17 cellular contexts compared by ENCODE assay signal in genomic region chr10:72830625-72831024, GRCh38.
DNase-seq lines count a peak whose midpoint lies in the region; ATAC-seq, FAIRE-seq and TF ChIP-seq lines count a peak whose summit lies in the region.
"Had no signal": no experiment of that assay in that cellular context is flagged by ENCODE, and none has a peak within 500 bp of the region (broad histone marks: within the 10 kb centered on the region; RNA-seq: fewer than 3 reads in every experiment).

No MANE protein-coding gene starts in this region.

- H3K27ac ChIP-seq in A549, result no peak overlapping the region
- H3K27ac ChIP-seq in BLaER1 treated with 17β-estradiol and CSF1 and Interleukin-3, amounts not matched to agents 10 nM and 100 nM, result no peak overlapping the region
- H3K27ac ChIP-seq in suprapubic skin, result no peak overlapping the region
- H3K27ac ChIP-seq in osteoblast (ENCODE audit: low read depth, low read length), result no peak overlapping the region
- H3K27ac ChIP-seq in aorta (ENCODE audit: low read depth in 1 of 2, low read length in 2 of 2), result no peak overlapping the region
- H3K27ac ChIP-seq: GM23248, HL-60 had no signal

- H3K79me2 ChIP-seq in osteoblast (ENCODE audit: insufficient read depth, low read length), result peaks cover 16% of the 10 kb centered on the region

- TF ChIP-seq CTCF in A549 (IDR thresholded peaks at IDR 0.05) (no peak), nephron (IDR thresholded peaks at IDR 0.05; ENCODE audit: unreplicated experiment in 3 of 3) (no peak), suprapubic skin (IDR thresholded peaks at IDR 0.05) (no peak), osteoblast (IDR thresholded peaks at IDR 0.05; ENCODE audit: extremely low read depth, low read depth, low read length) (no peak)

- H3K27me3 ChIP-seq in BLaER1 treated with 17β-estradiol and CSF1 and Interleukin-3, amounts not matched to agents 10 nM and 100 nM, result no peaks in the 10 kb centered on the region
- no peaks in the 10 kb centered on the region for H3K27me3 ChIP-seq in H7 (ENCODE audit: control insufficient read depth, insufficient read depth, low read length)
- H3K27me3 ChIP-seq in suprapubic skin, result no peaks in the 10 kb centered on the region
- no peaks in the 10 kb centered on the region for H3K27me3 ChIP-seq in osteoblast (ENCODE audit: insufficient read depth, low read length)
- no peaks in the 10 kb centered on the region for H3K27me3 ChIP-seq in aorta (ENCODE audit: control insufficient read depth in 1 of 2, insufficient read depth in 2 of 2, low read length in 1 of 2)
- H3K27me3 ChIP-seq: BE2C had no signal

- TF ChIP-seq POLR2A in A549 (IDR thresholded peaks at IDR 0.05; ENCODE audit: low read length), result no peak
- no peak for TF ChIP-seq POLR2A in suprapubic skin (IDR thresholded peaks at IDR 0.05)

- FAIRE-seq in A549 (lab: Jason Lieb, UNC), result no peak
- FAIRE-seq: GM18507, K562 had no signal

- no peak overlapping the region for H3K9ac ChIP-seq in BLaER1 treated with 17β-estradiol and CSF1 and Interleukin-3, amounts not matched to agents 10 nM and 100 nM
- H3K9ac ChIP-seq: GM23248 had no signal

- TF ChIP-seq EP300 in A549 (IDR thresholded peaks at IDR 0.05) (no peak), suprapubic skin (IDR thresholded peaks at IDR 0.05) (no peak)

- H3K4me1 Mint-ChIP-seq in nephron, result peaks cover 51% of the 10 kb centered on the region
- H3K4me1 Mint-ChIP-seq: CD8-positive, alpha-beta memory T cell had no signal

- H3K9me3 ChIP-seq in A549, result no peaks in the 10 kb centered on the region
- no peaks in the 10 kb centered on the region for H3K9me3 ChIP-seq in BLaER1 treated with 17β-estradiol and CSF1 and Interleukin-3, amounts not matched to agents 10 nM and 100 nM (replicated peaks in 1 of 11)
- no peaks in the 10 kb centered on the region for H3K9me3 ChIP-seq in suprapubic skin
- no peaks in the 10 kb centered on the region for H3K9me3 ChIP-seq in osteoblast (ENCODE audit: low read depth, low read length)
- no peaks in the 10 kb centered on the region for H3K9me3 ChIP-seq in aorta (ENCODE audit: control insufficient read depth, low read length)
- H3K9me3 ChIP-seq: BE2C, Caco-2, HAP-1 had no signal

- 51% methylated on average over 2 of the region's 2 CpGs for WGBS in A549 (ENCODE audit: missing lambda C conversion rate)
- 63% methylated on average over 2 of the region's 2 CpGs for WGBS in suprapubic skin
- 86 to 96% methylated on average over 2 of the region's 2 CpGs for WGBS in aorta, 2 donors

- H4K20me1 ChIP-seq in BLaER1 treated with 17β-estradiol and CSF1 and Interleukin-3, amounts not matched to agents 10 nM and 100 nM, result peaks cover 0 to 11% (median 0%) of the 10 kb centered on the region in 11 experiments; a peak in 1 of 22 replicates
- no peaks in the 10 kb centered on the region for H4K20me1 ChIP-seq in osteoblast (ENCODE audit: insufficient read depth, low read length)

- H3K27ac Mint-ChIP-seq in nephron, result peak overlapping the region in 2 of 3 experiments; percentile 15 to 60

- H3K36me3 Mint-ChIP-seq in nephron (ENCODE audit: low read depth), result no peaks in the 10 kb centered on the region

- no peak overlapping the region for H3K4me3 Mint-ChIP-seq in nephron
- H3K4me3 Mint-ChIP-seq: CD8-positive, alpha-beta memory T cell had no signal

- no peak overlapping the region for H2AFZ ChIP-seq in osteoblast (ENCODE audit: low read length)
- H2AFZ ChIP-seq: GM23248 had no signal

- CTCF ChIA-PET in A549 (lab: Yijun Ruan, JAX), result interaction anchor here (0.7 to 5.9 kb wide), 6 partner anchors 110 to 469 kb away, joined by 3 to 85 read pairs (median 4); no protein-coding TSS in a partner anchor

- peaks cover 0 to 14% (median 10%) of the 10 kb centered on the region in 11 experiments; a peak in 12 of 22 replicates for H3K36me3 ChIP-seq in BLaER1 treated with 17β-estradiol and CSF1 and Interleukin-3, amounts not matched to agents 10 nM and 100 nM
- H3K36me3 ChIP-seq in H7 (replicated peaks; ENCODE audit: control insufficient read depth, insufficient read depth, low read length), result no peaks in the 10 kb centered on the region
- H3K36me3 ChIP-seq in suprapubic skin, result peaks cover 5% of the 10 kb centered on the region
- H3K36me3 ChIP-seq in osteoblast (ENCODE audit: insufficient read depth, low read length), result no peaks in the 10 kb centered on the region
- H3K36me3 ChIP-seq in aorta (ENCODE audit: control insufficient read depth in 1 of 2, insufficient read depth in 2 of 2, low read length in 1 of 2), result peaks cover 0 to under 1% of the 10 kb centered on the region in 2 donors
- H3K36me3 ChIP-seq: BE2C, HAP-1 had no signal

- intact Hi-C loops in aorta (cut with DNase I), result loop anchor here (5.0 to 10.0 kb wide), 4 partner anchors 128 to 466 kb away; partner anchors contain the start of gene MCU (in 1 of the 2)

- H3K4me2 ChIP-seq in A549 (peak overlapping the region; percentile 2; the same call in 1 of the 3 replicates), osteoblast (ENCODE audit: insufficient read depth, low read length) (no peak overlapping the region)
- peak overlapping the region in 8 of 11 experiments; percentile 2 to 46 (median 26); a peak in 10 of 22 replicates for H3K4me2 ChIP-seq in BLaER1 treated with 17β-estradiol and CSF1 and Interleukin-3, amounts not matched to agents 10 nM and 100 nM

- H3K27me3 Mint-ChIP-seq in nephron (ENCODE audit: low read depth), result no peaks in the 10 kb centered on the region
- H3K27me3 Mint-ChIP-seq: CD8-positive, alpha-beta memory T cell had no signal

- H3K4me1 ChIP-seq in A549 (peaks cover 61% of the 10 kb centered on the region), suprapubic skin (peaks cover 8% of the 10 kb centered on the region), osteoblast (ENCODE audit: insufficient read depth, low read length) (peaks cover 17% of the 10 kb centered on the region), aorta (ENCODE audit: control insufficient read depth in 1 of 2, insufficient read depth in 2 of 2, low read length in 2 of 2) (no peaks in the 10 kb centered on the region)
- H3K4me1 ChIP-seq in BLaER1 treated with 17β-estradiol and CSF1 and Interleukin-3, amounts not matched to agents 10 nM and 100 nM, result peaks cover 0 to 12% (median 8%) of the 10 kb centered on the region in 10 experiments; a peak in 12 of 20 replicates
- H3K4me1 ChIP-seq: BE2C, Caco-2, HAP-1 had no signal

- POLR2A ChIA-PET in A549 (lab: Yijun Ruan, JAX), result no interaction called here

- H3K4me3 ChIP-seq in A549 (no peak overlapping the region), H7 (ENCODE audit: insufficient read depth, low read depth, low read length) (no peak overlapping the region), suprapubic skin (no peak overlapping the region), osteoblast (ENCODE audit: insufficient read depth, low read length) (no peak overlapping the region), aorta (ENCODE audit: low read length in 2 of 2) (no peak overlapping the region)
- H3K4me3 ChIP-seq in BLaER1 treated with 17β-estradiol and CSF1 and Interleukin-3, amounts not matched to agents 10 nM and 100 nM, result no peak overlapping the region
- H3K4me3 ChIP-seq: GM23248, HAP-1, K562 had no signal

- ATAC-seq in A549, result no peak
- ATAC-seq in aorta (ENCODE audit: low FRiP score), result no peak
- ATAC-seq: K562 had no signal

- no peak for TF ChIP-seq RAD21 in A549 (conservative IDR thresholded peaks at IDR 0.05 in 1 of 2, IDR thresholded peaks at IDR 0.05 in 1 of 2)

- no peaks in the 10 kb centered on the region for H3K9me3 Mint-ChIP-seq in nephron
- H3K9me3 Mint-ChIP-seq: CD8-positive, alpha-beta memory T cell had no signal

- no peak for DNase-seq in A549 (ENCODE audit: low read depth in 1 of 2, low spot score in 1 of 2)
- peak; percentile 6 for DNase-seq in H7
- no peak for DNase-seq in suprapubic skin (ENCODE audit: low spot score in 2 of 2)
- no peak for DNase-seq in T1000 (lab: John Stamatoyannopoulos, UW)
- no peak for DNase-seq in osteoblast (ENCODE audit: insufficient read length, low spot score, missing footprints)
- no peak for DNase-seq in aorta
- DNase-seq: BE2C; Caco-2; CD8-positive, alpha-beta memory T cell; DMS53; GM23248 had no signal

TF ChIP-seq in A549, 52 proteins besides CTCF, POLR2A, EP300 and RAD21:
- TF ChIP-seq CBX8 (IDR thresholded peaks at IDR 0.05), result no peak
- TF ChIP-seq POLR2AphosphoS2 (conservative IDR thresholded peaks at IDR 0.05; ENCODE audit: low read length), result no peak
- TF ChIP-seq BHLHE40 (IDR thresholded peaks at IDR 0.05; ENCODE audit: low read depth, low read length), result no peak
- no peak for TF ChIP-seq NR3C1 (IDR thresholded peaks at IDR 0.05)
- no peak for TF ChIP-seq HES2 (IDR thresholded peaks at IDR 0.05)
- TF ChIP-seq SMC3 (IDR thresholded peaks at IDR 0.05), result no peak
- no peak for TF ChIP-seq ZC3H11A (IDR thresholded peaks at IDR 0.05)
- no peak for TF ChIP-seq ESRRA (IDR thresholded peaks at IDR 0.05; ENCODE audit: borderline replicate concordance, low read length)
- TF ChIP-seq HOXB13 (CRISPR knock-in tag; IDR thresholded peaks at IDR 0.05; ENCODE audit: low read depth), result no peak
